Comparison of ENCODE assay signal across 12 cellular contexts in genomic region chr22:35661377-35661937, GRCh38. TPM values are rescaled to one million over a fixed set of nuclear protein-coding genes. Genes with fewer than 3 reads are reported as not detected.
A peak's percentile ranks its signal among the peaks of the same experiment; 100 is the strongest.
DNase-seq lines count a peak whose midpoint lies in the region; ATAC-seq and TF ChIP-seq lines count a peak whose summit lies in the region.
"Had no signal": no experiment of that assay in that cellular context is flagged by ENCODE, and none has a peak within 500 bp of the region (broad histone marks: within the 10 kb centered on the region; RNA-seq: fewer than 3 reads in every experiment).

No MANE protein-coding gene starts in this region.

- H3K4me2 ChIP-seq in hepatocyte = no peak overlapping the region

- no peak for DNase-seq in CD8-positive, alpha-beta T cell
- DNase-seq in M059J (ENCODE audit: low read depth) (peak; percentile 24), brain microvascular endothelial cell (peak; percentile 54), hepatocyte (ENCODE audit: low spot score) (no peak), 8988T (no peak), GM20000 (ENCODE audit: low spot score) (no peak)
- DNase-seq in natural killer cell treated with Interleukin-12 subunit alpha and Interleukin-12 subunit beta and Interleukin-15 and Interleukin-18, amount 100 ng/mL, for 72 hours (ENCODE audit: low spot score) = no peak
- DNase-seq: NCI-H187 treated with DMSO at 0.1 percent for 48 hours, nephron progenitor cell had no signal

- no peaks in the 10 kb centered on the region for H3K27me3 ChIP-seq in CD8-positive, alpha-beta T cell (ENCODE audit: insufficient read depth, low read length)
- H3K27me3 ChIP-seq in brain microvascular endothelial cell (replicated peaks) (no peaks in the 10 kb centered on the region), hepatocyte (no peaks in the 10 kb centered on the region)

- peaks cover 55% of the 10 kb centered on the region for H3K4me1 ChIP-seq in CD8-positive, alpha-beta T cell (ENCODE audit: insufficient read depth, low read length)
- peaks cover 21% of the 10 kb centered on the region for H3K4me1 ChIP-seq in hepatocyte (ENCODE audit: insufficient read depth)

- intact Hi-C loops in CD8-positive, alpha-beta T cell (cut with DNase I, micrococcal nuclease) = loop anchor here in 1 of 2 experiments (5.0 kb wide), 1 partner anchor 404 kb away; the partner anchor contains the start of gene HMGXB4

- CTCF ChIA-PET in CD8-positive, alpha-beta T cell (lab: Charles Lee) = interaction anchor here (1.9 kb wide), 1 partner anchor 14 kb away, joined by 5 read pairs; the partner anchor contains the start of gene APOL6

- H3K27me3 Mint-ChIP-seq in CD8-positive, alpha-beta T cell (ENCODE audit: low read depth) = no peaks in the 10 kb centered on the region
- no peaks in the 10 kb centered on the region for H3K27me3 Mint-ChIP-seq in natural killer cell treated with Interleukin-12 subunit alpha and Interleukin-12 subunit beta and Interleukin-15 and Interleukin-18, amount 100 ng/mL, for 72 hours

- H3K4me3 ChIP-seq in CD8-positive, alpha-beta T cell (ENCODE audit: low read depth, low read length) = no peak overlapping the region
- H3K4me3 ChIP-seq in brain microvascular endothelial cell (ENCODE audit: low read depth, low read length) (no peak overlapping the region), hepatocyte (no peak overlapping the region)

- peaks cover 70% of the 10 kb centered on the region for H3K4me1 Mint-ChIP-seq in CD8-positive, alpha-beta T cell (ENCODE audit: low read depth)
- peaks cover 61 to 67% of the 10 kb centered on the region in 2 donors for H3K4me1 Mint-ChIP-seq in natural killer cell treated with Interleukin-12 subunit alpha and Interleukin-12 subunit beta and Interleukin-15 and Interleukin-18, amount 100 ng/mL, for 72 hours (ENCODE audit: low read depth in 2 of 2)

- H4K20me1 ChIP-seq in hepatocyte (ENCODE audit: insufficient read depth, poor library complexity, severe bottlenecking) = no peaks in the 10 kb centered on the region

- peaks cover 29% of the 10 kb centered on the region for H3K36me3 ChIP-seq in CD8-positive, alpha-beta T cell (ENCODE audit: insufficient read depth, low read length)
- H3K36me3 ChIP-seq in brain microvascular endothelial cell (replicated peaks) = peaks cover 5% of the 10 kb centered on the region
- H3K36me3 ChIP-seq in hepatocyte (replicated peaks; ENCODE audit: insufficient read depth, low read depth) = no peaks in the 10 kb centered on the region

- H3K4me3 Mint-ChIP-seq in CD8-positive, alpha-beta T cell = peak overlapping the region; percentile 64
- H3K4me3 Mint-ChIP-seq in natural killer cell treated with Interleukin-12 subunit alpha and Interleukin-12 subunit beta and Interleukin-15 and Interleukin-18, amount 100 ng/mL, for 72 hours = peak overlapping the region; percentile 79
- H3K4me3 Mint-ChIP-seq: nephron progenitor cell had no signal

- no peaks in the 10 kb centered on the region for H3K9me2 ChIP-seq in hepatocyte (replicated peaks; ENCODE audit: insufficient read depth)

- in situ Hi-C loops in brain microvascular endothelial cell (cut with HindIII; ENCODE audit: low pct_ligation_motif_present, low sequenced_read_pairs) = no loop called here

- H3K27ac Mint-ChIP-seq in CD8-positive, alpha-beta T cell = peak overlapping the region; percentile 97
- peak overlapping the region; percentile 94 to 96 for H3K27ac Mint-ChIP-seq in natural killer cell treated with Interleukin-12 subunit alpha and Interleukin-12 subunit beta and Interleukin-15 and Interleukin-18, amount 100 ng/mL, for 72 hours
- H3K27ac Mint-ChIP-seq: nephron progenitor cell had no signal

- peaks cover 72% of the 10 kb centered on the region for H3K36me3 Mint-ChIP-seq in CD8-positive, alpha-beta T cell
- H3K36me3 Mint-ChIP-seq in natural killer cell treated with Interleukin-12 subunit alpha and Interleukin-12 subunit beta and Interleukin-15 and Interleukin-18, amount 100 ng/mL, for 72 hours = peaks cover 54% of the 10 kb centered on the region

- WGBS in hepatocyte (ENCODE audit: low lambda C conversion rate, missing lambda C conversion rate) = 82% methylated on average over 4 of the region's 4 CpGs

- no peak for TF ChIP-seq CTCF in CD8-positive, alpha-beta T cell (IDR thresholded peaks at IDR 0.05)
- no peak for TF ChIP-seq CTCF in brain microvascular endothelial cell (IDR thresholded peaks at IDR 0.05; ENCODE audit: low read depth, low read length, missing control alignments)
- TF ChIP-seq CTCF in hepatocyte (IDR thresholded peaks at IDR 0.05; ENCODE audit: poor library complexity) = no peak
- TF ChIP-seq CTCF in GM20000 (IDR thresholded peaks at IDR 0.05; ENCODE audit: extremely low read depth, missing control alignments) = no peak

- no peak overlapping the region for H2AFZ ChIP-seq in hepatocyte

- ATAC-seq in CD8-positive, alpha-beta T cell = peak; percentile 11
- ATAC-seq in natural killer cell treated with Interleukin-12 subunit alpha and Interleukin-12 subunit beta and Interleukin-15 and Interleukin-18, amount 100 ng/mL, for 72 hours = peak in 1 of 2 donors; percentile 72
- no peak for ATAC-seq in HG03354 (IDR thresholded peaks at IDR 0.05; ENCODE audit: poor library complexity, severe bottlenecking, unreplicated experiment)

- H3K27ac ChIP-seq in CD8-positive, alpha-beta T cell (ENCODE audit: low read depth, low read length) = peak overlapping the region; percentile 85
- H3K27ac ChIP-seq in brain microvascular endothelial cell (no peak overlapping the region), hepatocyte (no peak overlapping the region)

- POLR2A ChIA-PET in CD8-positive, alpha-beta T cell (lab: Charles Lee) = interaction anchor here (0.6 to 2.3 kb wide), 2 partner anchors 12 to 22 kb away, joined by 3 to 29 read pairs; partner anchors contain the start of gene APOL6

- H3K9me3 ChIP-seq in CD8-positive, alpha-beta T cell (ENCODE audit: low read length) = no peaks in the 10 kb centered on the region
- peaks cover 13% of the 10 kb centered on the region for H3K9me3 ChIP-seq in hepatocyte (ENCODE audit: low read depth)

- no peaks in the 10 kb centered on the region for H3K79me2 ChIP-seq in hepatocyte

- peaks cover 3% of the 10 kb centered on the region for H3K9me3 Mint-ChIP-seq in CD8-positive, alpha-beta T cell
- no peaks in the 10 kb centered on the region for H3K9me3 Mint-ChIP-seq in natural killer cell treated with Interleukin-12 subunit alpha and Interleukin-12 subunit beta and Interleukin-15 and Interleukin-18, amount 100 ng/mL, for 72 hours

RNA-seq across cellular contexts. Expression of gene APOL6, which starts 13.2 kb away (rescaled TPM):
- total RNA-seq in CD8-positive, alpha-beta T cell = 10 to 100 TPM; 48.4 to 49.7 TPM
- 22.2 and 25.8 TPM in 2 replicates for total RNA-seq in M059J (2014; rRNA removed; shearing (Covaris generic))
- 100 to 1,000 TPM in 1 of 2 donors, 10 to 100 TPM in 1; 63.8 to 142 TPM for total RNA-seq in natural killer cell treated with Interleukin-12 subunit alpha and Interleukin-12 subunit beta and Interleukin-15 and Interleukin-18, amount 100 ng/mL, for 72 hours
- 19.6 and 21.0 TPM in 2 replicates for total RNA-seq in hepatocyte
- 2.7 and 3.1 TPM in 2 replicates for polyA plus RNA-seq in hepatocyte

RNA-seq across cellular contexts. Expression of gene MB, which starts 44.3 kb away (rescaled TPM):
- not detected for total RNA-seq in CD8-positive, alpha-beta T cell
- 0.30 and 0.94 TPM in 2 replicates for total RNA-seq in M059J (2014; rRNA removed; shearing (Covaris generic))
- not detected for total RNA-seq in natural killer cell treated with Interleukin-12 subunit alpha and Interleukin-12 subunit beta and Interleukin-15 and Interleukin-18, amount 100 ng/mL, for 72 hours
- not detected in 2 replicates for total RNA-seq in hepatocyte
- 0.64 and 0.75 TPM in 2 replicates for polyA plus RNA-seq in hepatocyte
- total RNA-seq: HT1080 had no signal

RNA-seq across cellular contexts. Expression of gene APOL5, which starts 56.2 kb away (rescaled TPM):
- total RNA-seq in CD8-positive, alpha-beta T cell = not detected
- not detected in 2 replicates for total RNA-seq in M059J (2014; rRNA removed; shearing (Covaris generic))
- total RNA-seq in natural killer cell treated with Interleukin-12 subunit alpha and Interleukin-12 subunit beta and Interleukin-15 and Interleukin-18, amount 100 ng/mL, for 72 hours = not detected
- total RNA-seq in hepatocyte = not detected in 2 replicates
- polyA plus RNA-seq in hepatocyte = not detected in 2 replicates
- total RNA-seq: HT1080; T-helper 2 cell treated with Interferon-gamma antibody and Interleukin-4, amounts not matched to agents 100 ng/mL and 5 ng/mL, for 36 hours had no signal

Comparison
In these comparisons a context has a peak if more than half of its experiments do, and no peak if none do; other contexts are left out.
1. DNase-seq: peak in M059J (single experiment) and brain microvascular endothelial cell (single experiment); none in CD8-positive, alpha-beta T cell (0 of 7), natural killer cell treated with Interleukin-12 subunit alpha and Interleukin-12 subunit beta and Interleukin-15 and Interleukin-18, amount 100 ng/mL, for 72 hours (single experiment), hepatocyte (single experiment), 8988T (single experiment) and GM20000 (single experiment).